In genomic region chr2:151580697-151581096, GRCh38 we compare ENCODE assay signal across 7 cellular contexts.
DNase-seq lines count a peak whose midpoint lies in the region; ATAC-seq, FAIRE-seq and TF ChIP-seq lines count a peak whose summit lies in the region.
"Not testable (repeated sequence)": the region's sequence is repeated elsewhere in the genome, so short reads cannot be mapped to it uniquely, and the experiment has no call there.

No MANE protein-coding gene starts in this region.

- H2AFZ ChIP-seq in PC-3 (ENCODE audit: low read length); K562 (ENCODE audit: low read depth, low read length): not testable (repeated sequence)

- not testable (repeated sequence) for H3K9me1 ChIP-seq in K562 (ENCODE audit: control insufficient read depth, insufficient read depth, low read length)

- TF ChIP-seq POLR2A in K562 (conservative IDR thresholded peaks at IDR 0.05): not testable (repeated sequence)

- H3K27ac ChIP-seq in PC-3 (ENCODE audit: low read length); K562 (ENCODE audit: extremely low read depth, low read depth, low read length); pancreas: not testable (repeated sequence)

- H3K79me2 ChIP-seq in PC-3 (ENCODE audit: low read length); K562 (ENCODE audit: control insufficient read depth, insufficient read depth, low read length): not testable (repeated sequence)

- not testable (repeated sequence) for H3K4me2 ChIP-seq in PC-3 (ENCODE audit: low read length); K562 (ENCODE audit: insufficient read depth, low read length)

- H3K27me3 ChIP-seq in PC-3 (ENCODE audit: low read length); K562 (ENCODE audit: control insufficient read depth in 2 of 2, insufficient read depth in 2 of 2, low read length in 2 of 2); pancreas: not testable (repeated sequence)

- not testable (repeated sequence) for FAIRE-seq in K562 (lab: Jason Lieb, UNC)
- peak; percentile 74 for FAIRE-seq in pancreas (lab: Jason Lieb, UNC)

- not testable (repeated sequence) for H3K4me1 ChIP-seq in PC-3 (ENCODE audit: insufficient read depth, low read length); K562 (replicated peaks in 1 of 2; ENCODE audit: control insufficient read depth in 2 of 2, insufficient read depth in 2 of 2, low read length in 2 of 2); pancreas

- not testable (repeated sequence) for TF ChIP-seq CTCF in PC-3 (conservative IDR thresholded peaks at IDR 0.05; ENCODE audit: low read depth, low read length); K562 (IDR thresholded peaks at IDR 0.05 in 2 of 3, conservative IDR thresholded peaks at IDR 0.05 in 1 of 3; ENCODE audit: insufficient read depth in 2 of 3, low read depth in 1 of 3, low read length in 3 of 3); pancreas (IDR thresholded peaks at IDR 0.05)

- not testable (repeated sequence) for H3K4me3 ChIP-seq in PC-3 (ENCODE audit: low read length); K562; pancreas

- not testable (repeated sequence) for H3K36me3 ChIP-seq in PC-3 (ENCODE audit: low read depth, low read length); K562 (ENCODE audit: control insufficient read depth, insufficient read depth, low read length); pancreas

- not testable (repeated sequence) for TF ChIP-seq RAD21 in K562 (CRISPR knock-in tag; conservative IDR thresholded peaks at IDR 0.05 in 1 of 2, IDR thresholded peaks at IDR 0.05 in 1 of 2)

- DNase-seq in PC-3; K562 (ENCODE audit: extremely low read depth in 1 of 4, low spot score in 3 of 4); left cardiac atrium; pancreas: not testable (repeated sequence)

- not testable (repeated sequence) for BruUV-seq in PC-3 (replicated peaks; lab: Mats Ljungman, UMichigan); K562 (replicated peaks; lab: Mats Ljungman, UMichigan)

- H3K9ac ChIP-seq in PC-3 (ENCODE audit: low read length); K562 (ENCODE audit: insufficient read depth in 1 of 2, low read depth in 2 of 2, low read length in 2 of 2): not testable (repeated sequence)

- CTCF ChIA-PET in PC-3 (lab: Charles Lee); K562 (lab: Yijun Ruan, JAX; ENCODE audit: low intra/inter-chr PET ratio): not testable (repeated sequence)

- intact Hi-C loops in PC-3 (cut with micrococcal nuclease); K562 (cut with micrococcal nuclease); left cardiac atrium (cut with DNase I); pancreas (cut with DNase I): not testable (repeated sequence)

- not testable (repeated sequence) for H3K9me2 ChIP-seq in PC-3 (replicated peaks; ENCODE audit: low read length)

- not testable (repeated sequence) for TF ChIP-seq EP300 in K562 (IDR thresholded peaks at IDR 0.05; ENCODE audit: low read length)

- not testable (repeated sequence) for H3F3A ChIP-seq in PC-3 (ENCODE audit: low read length, unreplicated experiment)

- in situ Hi-C loops in K562 (cut with MboI): not testable (repeated sequence)

- no CpG with 5 or more reads among the region's 4 CpGs for WGBS in K562 (ENCODE audit: insufficient coverage, low coverage, missing lambda C conversion rate)
- no CpG with 5 or more reads among the region's 4 CpGs for WGBS in pancreas, 2 donors

- ATAC-seq in GM18909 (IDR thresholded peaks at IDR 0.05; ENCODE audit: poor library complexity, unreplicated experiment): peak; percentile 47
- ATAC-seq in HG02798 (IDR thresholded peaks at IDR 0.05; ENCODE audit: poor library complexity, unreplicated experiment): peak; percentile 66
- ATAC-seq in HG03280 (IDR thresholded peaks at IDR 0.05; ENCODE audit: unreplicated experiment): peak; percentile 57
- peak; percentile 33 for ATAC-seq in PC-3
- peak; percentile 79 for ATAC-seq in K562
- peak; percentile 41 to 43 for ATAC-seq in left cardiac atrium
- ATAC-seq in pancreas: peak; percentile 53 to 85 (median 76)

- H4K20me1 ChIP-seq in PC-3 (ENCODE audit: low read length); K562 (replicated peaks; ENCODE audit: control insufficient read depth, insufficient read depth, low read length): not testable (repeated sequence)

- H3K9me3 ChIP-seq in PC-3 (ENCODE audit: low read length); K562 (replicated peaks; ENCODE audit: control insufficient read depth, insufficient read depth, low read depth, low read length); pancreas: not testable (repeated sequence)

- POLR2A ChIA-PET in PC-3 (lab: Charles Lee; ENCODE audit: unreplicated experiment); K562 (lab: Yijun Ruan, JAX): not testable (repeated sequence)
